ENCODE assay signal across 1 cellular context in the genomic region with DNA sequence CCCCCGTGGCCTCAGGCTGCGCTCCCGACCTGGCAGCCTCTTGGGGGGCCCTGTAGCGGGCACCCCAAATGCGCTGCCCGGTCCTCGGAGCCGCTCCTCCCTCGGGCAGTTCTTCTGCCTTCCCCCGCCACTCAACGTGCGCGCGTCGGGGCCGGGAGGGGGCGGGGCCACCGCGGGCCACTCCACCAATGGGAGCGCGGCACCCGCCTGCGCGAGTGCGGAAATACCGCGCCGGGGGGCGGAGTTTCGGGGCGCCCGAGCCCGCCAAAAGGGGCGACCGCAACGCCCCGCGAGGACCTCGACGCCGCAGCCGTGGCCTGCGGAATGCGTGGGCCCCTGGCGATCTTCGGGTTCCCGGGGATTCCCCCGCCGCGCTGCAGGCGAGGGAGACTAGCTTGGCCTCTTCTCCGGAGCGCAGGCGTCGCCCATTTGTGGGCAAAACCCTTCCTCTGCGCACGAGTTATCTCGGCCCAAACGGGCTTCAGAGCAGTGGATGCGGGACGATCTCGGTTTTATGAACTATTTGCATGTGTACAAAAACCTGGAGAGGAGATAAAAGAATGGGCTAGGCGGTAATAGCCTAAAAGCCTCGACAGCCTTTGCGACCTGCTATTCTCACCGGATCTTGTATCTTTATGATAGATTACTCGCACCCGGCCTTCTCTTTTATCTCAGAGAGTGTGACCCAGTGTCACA.
TF ChIP-seq lines count a peak whose summit lies in the region.

TSS of gene TASOR (minus strand) at position 144 of the 696 bp plus-strand sequence. CDS start 259 bp downstream, outside the sequence.

TF ChIP-seq in GM12878, 131 proteins besides CTCF, POLR2A, EP300 and RAD21 (continued from another document):
- TF ChIP-seq HSF1 (IDR thresholded peaks at IDR 0.05; ENCODE audit: low read depth, low read length) (no peak), TCF7 (IDR thresholded peaks at IDR 0.05; ENCODE audit: borderline replicate concordance) (no peak), E2F4 (IDR thresholded peaks at IDR 0.05; ENCODE audit: low read depth, low read length) (peak; percentile 33; the same call in 1 of the 2 replicates), DPF2 (IDR thresholded peaks at IDR 0.05) (peak; percentile 69), CBX3 (IDR thresholded peaks at IDR 0.05; ENCODE audit: borderline replicate concordance, low read depth) (no peak), IKZF2 (IDR thresholded peaks at IDR 0.05) (peak; percentile 17 to 21; a peak in 1 of 4 replicates), SPI1 (IDR thresholded peaks at IDR 0.05; ENCODE audit: borderline replicate concordance, insufficient read depth, low read depth, low read length) (no peak), BCL11A (IDR thresholded peaks at IDR 0.05; ENCODE audit: low read depth, low read length) (no peak)
- TF ChIP-seq, protein P1, sequence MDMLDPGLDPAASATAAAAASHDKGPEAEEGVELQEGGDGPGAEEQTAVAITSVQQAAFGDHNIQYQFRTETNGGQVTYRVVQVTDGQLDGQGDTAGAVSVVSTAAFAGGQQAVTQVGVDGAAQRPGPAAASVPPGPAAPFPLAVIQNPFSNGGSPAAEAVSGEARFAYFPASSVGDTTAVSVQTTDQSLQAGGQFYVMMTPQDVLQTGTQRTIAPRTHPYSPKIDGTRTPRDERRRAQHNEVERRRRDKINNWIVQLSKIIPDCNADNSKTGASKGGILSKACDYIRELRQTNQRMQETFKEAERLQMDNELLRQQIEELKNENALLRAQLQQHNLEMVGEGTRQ (IDR thresholded peaks at IDR 0.05; ENCODE audit: borderline replicate concordance, low read depth, low read length): no peak
